Comparison of ENCODE assay signal across 25 cellular contexts in the genomic region with DNA sequence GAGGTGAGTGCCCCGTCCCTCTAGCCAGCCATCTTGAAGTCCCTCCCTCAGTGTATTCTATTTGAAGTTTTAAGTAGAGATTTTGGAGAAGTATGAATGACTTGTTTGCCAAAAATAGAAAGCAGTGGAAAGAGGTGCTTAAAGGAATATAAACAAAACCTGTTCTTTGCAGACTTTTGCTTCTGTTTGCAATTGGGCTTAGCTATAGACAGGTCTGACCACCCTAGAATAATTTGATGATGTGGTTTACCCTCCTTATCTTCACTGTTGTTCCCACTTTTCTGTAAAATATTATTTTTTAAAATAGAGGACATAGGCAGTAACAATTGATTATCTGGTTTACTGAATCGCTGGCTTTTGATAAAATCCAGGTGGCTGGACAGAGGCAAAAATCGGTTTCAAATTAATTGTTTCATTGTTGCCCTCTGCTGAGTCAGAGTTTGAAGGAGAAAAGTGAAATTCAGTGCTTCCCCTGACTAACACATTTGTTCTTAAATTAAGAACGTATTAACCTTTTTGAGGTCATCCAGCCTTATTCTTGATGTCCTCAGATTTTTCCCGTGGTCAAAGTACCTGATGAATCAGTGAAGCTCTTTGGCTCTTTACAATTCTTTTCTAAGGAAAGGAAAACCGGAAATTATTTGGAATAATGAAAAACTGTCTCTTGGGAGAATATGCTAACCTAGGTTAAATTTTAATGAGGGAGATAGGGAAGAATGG. TPM values are rescaled to one million over a fixed set of nuclear protein-coding genes. Genes with fewer than 3 reads are reported as not detected.
"Had no signal": no experiment of that assay in that cellular context is flagged by ENCODE, and none has a peak within 500 bp of the region (broad histone marks: within the 10 kb centered on the region; RNA-seq: fewer than 3 reads in every experiment).

No MANE protein-coding gene starts in this region.

- H3K4me1 ChIP-seq: prostate gland had no signal

- H3K4me3 ChIP-seq: ovary, prostate gland, tibial artery had no signal

- H3K4me3 Mint-ChIP-seq: activated naive CD4-positive, alpha-beta T cell treated with anti-CD3 and anti-CD28 coated beads for 36 hours; activated naive CD8-positive, alpha-beta T cell treated with anti-CD3 and anti-CD28 coated beads, Interleukin-2, amount 10 ng/mL, durations not matched to agents 7 days and 5 days; activated T-cell treated with anti-CD3 and anti-CD28 coated beads, Interleukin-2, amount 50 U/mL, for 72 hours; natural killer cell treated with Interleukin-12 subunit alpha and Interleukin-12 subunit beta and Interleukin-15 and Interleukin-18, amount 100 ng/mL, for 72 hours; stimulated activated naive CD8-positive, alpha-beta T cell treated with anti-CD3 and anti-CD28 coated beads, Interleukin-15, Interleukin-2, amounts not matched to agents 100 ng/mL and 50 ng/mL, for 24 hours; T-cell had no signal

- H3K9me3 ChIP-seq: ovary, prostate gland had no signal

- H3K36me3 Mint-ChIP-seq: activated naive CD8-positive, alpha-beta T cell treated with anti-CD3 and anti-CD28 coated beads, Interleukin-2, amount 10 ng/mL, durations not matched to agents 7 days and 5 days; T-cell had no signal

- H3K27me3 ChIP-seq: foreskin keratinocyte, ovary, tibial artery had no signal

- H3K36me3 ChIP-seq: ovary, prostate gland had no signal

- H3K27ac ChIP-seq: foreskin keratinocyte, ovary, prostate gland, tibial artery had no signal

- ATAC-seq: activated T-cell treated with anti-CD3 and anti-CD28 coated beads, Interleukin-2, amount 50 U/mL, for 72 hours; foreskin keratinocyte; left ventricle myocardium superior; natural killer cell treated with Interleukin-12 subunit alpha and Interleukin-12 subunit beta and Interleukin-15 and Interleukin-18, amount 100 ng/mL, for 72 hours; T-cell had no signal

- DNase-seq: activated CD4-positive, alpha-beta T cell treated with anti-CD3 and anti-CD28 coated beads, Interleukin-2, amount 50 U/mL, for 48 hours; activated effector memory CD4-positive, alpha-beta T cell treated with Interleukin-2 at 50 U/mL for 16 hours; activated naive CD4-positive, alpha-beta T cell treated with anti-CD3 and anti-CD28 coated beads for 36 hours; activated naive CD8-positive, alpha-beta T cell treated with anti-CD3 and anti-CD28 coated beads, Interleukin-2, amount 10 ng/mL, durations not matched to agents 7 days and 5 days; activated T-cell treated with anti-CD3 and anti-CD28 coated beads, Interleukin-2, amount 50 U/mL, for 72 hours; amniotic stem cell; cerebellar nuclear complex; cortex of kidney; effector CD4-positive, alpha-beta T cell; erythroblast; foreskin keratinocyte; left ventricle myocardium superior; ovary; right cardiac atrium; stimulated activated CD4-positive, alpha-beta T cell treated with anti-CD3 and anti-CD28 coated beads, Interleukin-12 subunit alpha, Interleukin-12 subunit beta, amount 100 ng/mL, for 4 hours; stimulated activated CD4-positive, alpha-beta T cell treated with anti-CD3 and anti-CD28 coated beads, Interleukin-4, amount 100 ng/mL, for 4 hours; substantia nigra; T-cell; tibial artery had no signal

- H3K4me1 Mint-ChIP-seq: activated naive CD8-positive, alpha-beta T cell treated with anti-CD3 and anti-CD28 coated beads, Interleukin-2, amount 10 ng/mL, durations not matched to agents 7 days and 5 days; T-cell had no signal

- FAIRE-seq: endometrium, TTC549 had no signal

- H3K27ac Mint-ChIP-seq: activated naive CD4-positive, alpha-beta T cell treated with anti-CD3 and anti-CD28 coated beads for 36 hours; activated naive CD8-positive, alpha-beta T cell treated with anti-CD3 and anti-CD28 coated beads, Interleukin-2, amount 10 ng/mL, durations not matched to agents 7 days and 5 days; activated T-cell treated with anti-CD3 and anti-CD28 coated beads, Interleukin-2, amount 50 U/mL, for 72 hours; natural killer cell treated with Interleukin-12 subunit alpha and Interleukin-12 subunit beta and Interleukin-15 and Interleukin-18, amount 100 ng/mL, for 72 hours; stimulated activated naive CD8-positive, alpha-beta T cell treated with anti-CD3 and anti-CD28 coated beads, Interleukin-15, Interleukin-2, amounts not matched to agents 100 ng/mL and 50 ng/mL, for 24 hours; T-cell had no signal

RNA-seq across cellular contexts. Expression of a gene that starts 21.4 kb away (rescaled TPM):
- total RNA-seq: activated CD8-positive, alpha-beta memory T cell treated with anti-CD3 and anti-CD28 coated beads for 36 hours; activated naive CD8-positive, alpha-beta T cell treated with anti-CD3 and anti-CD28 coated beads, Interleukin-2, amount 10 ng/mL, durations not matched to agents 7 days and 5 days had no signal
